ENCODE assay signal across 9 cellular contexts in genomic region chr2:208064220-208064951, GRCh38. TPM values are rescaled to one million over a fixed set of nuclear protein-coding genes. Genes with fewer than 3 reads are reported as not detected.
A peak's percentile ranks its signal among the peaks of the same experiment; 100 is the strongest.
DNase-seq lines count a peak whose midpoint lies in the region; TF ChIP-seq lines count a peak whose summit lies in the region.
"Had no signal": no experiment of that assay in that cellular context is flagged by ENCODE, and none has a peak within 500 bp of the region (broad histone marks: within the 10 kb centered on the region; RNA-seq: fewer than 3 reads in every experiment).

No MANE protein-coding gene starts in this region.

- no peak overlapping the region for H3K4me3 Mint-ChIP-seq in type B pancreatic cell
- H3K4me3 Mint-ChIP-seq: activated naive CD8-positive, alpha-beta T cell had no signal

- H3K36me3 ChIP-seq in WERI-Rb-1 (no peaks in the 10 kb centered on the region), A673 (ENCODE audit: insufficient read depth, low read length, poor library complexity, severe bottlenecking) (no peaks in the 10 kb centered on the region)

- no TSS peak for BruUV-seq in A673 (replicated peaks; lab: Mats Ljungman, UMichigan)

- peaks cover 3% of the 10 kb centered on the region for H3K4me1 Mint-ChIP-seq in type B pancreatic cell (ENCODE audit: unreplicated experiment)

- no peak overlapping the region for H3K27ac ChIP-seq in WERI-Rb-1
- no peak overlapping the region for H3K27ac ChIP-seq in A673 (ENCODE audit: low read depth, low read length, poor library complexity, severe bottlenecking)

- CTCF ChIA-PET in A673 (lab: Charles Lee), result no interaction called here

- H3K4me3 ChIP-seq in HFF-Myc (replicated peaks; ENCODE audit: low read depth, low read length) (no peak overlapping the region), foreskin fibroblast (ENCODE audit: low read depth in 1 of 2, low read length in 2 of 2) (no peak overlapping the region), WERI-Rb-1 (ENCODE audit: low read depth, low read length) (no peak overlapping the region), A673 (ENCODE audit: low read depth, low read length, poor library complexity, severe bottlenecking) (no peak overlapping the region)

- no peaks in the 10 kb centered on the region for H3K36me3 Mint-ChIP-seq in type B pancreatic cell
- H3K36me3 Mint-ChIP-seq: activated naive CD8-positive, alpha-beta T cell had no signal

- H3K9me3 ChIP-seq in WERI-Rb-1 (ENCODE audit: severe bottlenecking) (peaks cover 4% of the 10 kb centered on the region), A673 (ENCODE audit: low read depth, low read length, poor library complexity, severe bottlenecking) (no peaks in the 10 kb centered on the region)

- no peaks in the 10 kb centered on the region for H3K4me1 ChIP-seq in A673 (ENCODE audit: insufficient read depth, low read length, poor library complexity, severe bottlenecking)

- no peaks in the 10 kb centered on the region for H3K9me3 Mint-ChIP-seq in type B pancreatic cell

- POLR2A ChIA-PET in A673 (lab: Charles Lee; ENCODE audit: low non-redundant PET), result interaction anchor here (0.6 kb wide), 1 partner anchor 1295 kb away, joined by 5 read pairs; no protein-coding TSS in a partner anchor

- peak; percentile 40 for DNase-seq in GM10266 (ENCODE audit: extremely low spot score)
- DNase-seq in HFF-Myc (ENCODE audit: extremely low read depth, low read depth), result peak; percentile 80
- peak; percentile 58 for DNase-seq in NOMO-1 treated with DMSO at 0.1 percent for 48 hours (lab: John Stamatoyannopoulos, UW; ENCODE audit: unreplicated experiment)
- peak; percentile 79 to 92 for DNase-seq in foreskin fibroblast
- no peak for DNase-seq in type B pancreatic cell (ENCODE audit: extremely low spot score, unreplicated experiment)
- DNase-seq in WERI-Rb-1, result no peak
- DNase-seq in globus pallidus (ENCODE audit: low spot score), result no peak
- no peak for DNase-seq in A673 (ENCODE audit: low spot score)

- intact Hi-C loops in A673 (cut with micrococcal nuclease; ENCODE audit: unreplicated experiment), result no loop called here

- no peak for TF ChIP-seq CTCF in GM10266 (IDR thresholded peaks at IDR 0.05; ENCODE audit: control insufficient read depth, insufficient read depth, low read depth, missing control alignments)
- no peak for TF ChIP-seq CTCF in HFF-Myc (IDR thresholded peaks at IDR 0.05; ENCODE audit: low read depth, low read length, missing control alignments)
- TF ChIP-seq CTCF in foreskin fibroblast (IDR thresholded peaks at IDR 0.05; ENCODE audit: low read depth, low read length), result no peak
- TF ChIP-seq CTCF in type B pancreatic cell (conservative IDR thresholded peaks at IDR 0.05), result no peak
- no peak for TF ChIP-seq CTCF in WERI-Rb-1 (IDR thresholded peaks at IDR 0.05; ENCODE audit: low read depth, low read length)
- no peak for TF ChIP-seq CTCF in A673 (conservative IDR thresholded peaks at IDR 0.05; ENCODE audit: low read depth, low read length)

- H3K27me3 ChIP-seq in WERI-Rb-1 (ENCODE audit: insufficient read depth, low read depth, severe bottlenecking) (no peaks in the 10 kb centered on the region), A673 (replicated peaks; ENCODE audit: insufficient read depth, low read depth, low read length, poor library complexity) (no peaks in the 10 kb centered on the region)

- no peak overlapping the region for H3K27ac Mint-ChIP-seq in type B pancreatic cell
- H3K27ac Mint-ChIP-seq: activated naive CD8-positive, alpha-beta T cell had no signal

- H3K27me3 Mint-ChIP-seq in type B pancreatic cell, result peaks cover 14% of the 10 kb centered on the region
- H3K27me3 Mint-ChIP-seq: activated naive CD8-positive, alpha-beta T cell had no signal

RNA-seq across cellular contexts. Expression of gene PLEKHM3, which starts 39.1 kb away (rescaled TPM):
- total RNA-seq in type B pancreatic cell (ENCODE audit: low replicate concordance) (10.7 and 12.1 TPM in 2 replicates), A673 (2021) (6.5 TPM in 2 replicates)

RNA-seq across cellular contexts. Expression of gene CRYGD, which starts 59.9 kb away (rescaled TPM):
- not detected in 2 replicates for total RNA-seq in type B pancreatic cell (ENCODE audit: low replicate concordance)
- not detected in 2 replicates for total RNA-seq in A673 (2021)

Comparison
In these comparisons a context has a peak if more than half of its experiments do, and no peak if none do; other contexts are left out.
1. DNase-seq: peak in GM10266 (single experiment), HFF-Myc (single experiment), NOMO-1 treated with DMSO at 0.1 percent for 48 hours (single experiment) and foreskin fibroblast (2 of 2); none in type B pancreatic cell (single experiment), WERI-Rb-1 (single experiment), globus pallidus (single experiment) and A673 (single experiment).